Comparison of ENCODE assay signal across 28 cellular contexts in the genomic region with DNA sequence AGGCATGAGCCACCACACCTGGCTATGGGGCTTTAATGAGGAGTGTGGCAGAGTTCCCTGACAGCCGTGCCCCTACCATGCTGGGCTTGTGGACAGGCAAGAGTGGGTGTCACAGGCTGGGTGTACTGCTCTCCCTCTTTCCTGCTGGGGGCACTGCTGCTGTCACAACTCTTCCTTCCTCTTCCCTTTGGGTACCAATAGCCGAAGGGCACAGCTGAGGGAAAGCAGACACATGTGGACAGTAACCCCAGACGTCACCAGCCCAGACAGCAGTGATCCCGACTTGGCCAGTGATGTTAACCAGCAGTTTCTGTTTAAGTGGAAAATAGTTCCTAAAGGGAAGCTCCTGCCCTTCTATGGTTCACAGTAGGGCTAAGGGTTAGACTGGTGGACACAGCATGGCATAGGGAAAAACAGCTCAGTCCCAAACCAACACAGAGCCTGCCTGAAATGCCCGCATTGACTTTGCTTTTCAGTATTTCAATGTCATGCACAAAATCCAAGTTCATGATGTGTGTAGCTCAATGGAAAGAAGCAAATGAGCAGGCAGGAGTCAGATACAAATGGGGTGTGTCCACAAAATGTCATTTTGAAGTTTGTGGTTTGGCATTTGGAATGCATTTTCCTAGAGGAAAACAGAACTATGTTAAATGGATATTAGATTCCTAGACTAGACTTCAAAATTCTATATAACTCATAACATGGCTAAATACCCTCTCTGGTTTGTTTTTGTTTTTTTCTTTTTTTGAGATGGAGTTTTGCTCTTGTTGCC. TPM values are rescaled to one million over a fixed set of nuclear protein-coding genes. Genes with fewer than 3 reads are reported as not detected.
DNase-seq lines count a peak whose midpoint lies in the region; ATAC-seq, FAIRE-seq and TF ChIP-seq lines count a peak whose summit lies in the region.
"Had no signal": no experiment of that assay in that cellular context is flagged by ENCODE, and none has a peak within 500 bp of the region (broad histone marks: within the 10 kb centered on the region; RNA-seq: fewer than 3 reads in every experiment).

No MANE protein-coding gene starts in this region.

- H3K4me1 ChIP-seq in upper lobe of right lung = no peaks in the 10 kb centered on the region
- H3K4me1 ChIP-seq: upper lobe of left lung had no signal

- TF ChIP-seq CTCF in upper lobe of right lung (IDR thresholded peaks at IDR 0.05) = no peak

- H3K4me3 ChIP-seq in upper lobe of right lung = no peak overlapping the region
- H3K4me3 ChIP-seq: lung, upper lobe of left lung had no signal

- DNase-seq in GM12891 (ENCODE audit: insufficient read length, low spot score) = no peak
- DNase-seq in RPMI7951 (ENCODE audit: low read depth) = peak; percentile 40
- peak; percentile 61 for DNase-seq in fibroblast of peridontal ligament (ENCODE audit: extremely low read depth)
- DNase-seq in upper lobe of right lung = no peak
- no peak for DNase-seq in stimulated activated naive CD8-positive, alpha-beta T cell treated with anti-CD3 and anti-CD28 coated beads, Interleukin-15, Interleukin-2, amounts not matched to agents 100 U/mL and 50 U/mL, for 24 hours
- DNase-seq in SK-N-DZ (ENCODE audit: low spot score) = no peak
- DNase-seq: activated CD4-positive, alpha-beta T cell treated with anti-CD3 and anti-CD28 coated beads, Interleukin-2, amount 50 U/mL, for 1 hour; activated CD8-positive, alpha-beta memory T cell treated with anti-CD3 and anti-CD28 coated beads, Interleukin-2, amount 10 ng/mL, durations not matched to agents 7 days and 5 days; activated naive CD4-positive, alpha-beta T cell treated with anti-CD3 and anti-CD28 coated beads for 36 hours; brain microvascular endothelial cell; CD8-positive, alpha-beta T cell; DMS 273 treated with DMSO at 0.1 percent for 48 hours; effector CD4-positive, alpha-beta T cell; foreskin melanocyte; HFFc6; kidney glomerular epithelial cell; NCI-H146; NCI-H2107; NCI-H446 treated with DMSO at 0.1 percent for 48 hours; stimulated activated CD4-positive, alpha-beta T cell treated with anti-CD3 and anti-CD28 coated beads, Interleukin-4, amount 100 ng/mL, for 4 hours; T-helper 9 cell had no signal

- no peak overlapping the region for H3K27ac ChIP-seq in upper lobe of right lung
- H3K27ac ChIP-seq: brain microvascular endothelial cell, epithelial cell of prostate, KMS-11, upper lobe of left lung had no signal

- H3K27me3 ChIP-seq in upper lobe of right lung = no peaks in the 10 kb centered on the region
- H3K27me3 ChIP-seq: brain microvascular endothelial cell, upper lobe of left lung had no signal

- H3K9me3 ChIP-seq in upper lobe of right lung = no peaks in the 10 kb centered on the region
- H3K9me3 ChIP-seq: upper lobe of left lung had no signal

- H3K36me3 ChIP-seq in upper lobe of right lung = no peaks in the 10 kb centered on the region
- H3K36me3 ChIP-seq: brain microvascular endothelial cell, upper lobe of left lung had no signal

- no peak for TF ChIP-seq POLR2A in GM12891 (IDR thresholded peaks at IDR 0.05; ENCODE audit: low read depth, low read length)

- intact Hi-C loops in upper lobe of right lung (cut with DNase I) = no loop called here

- ATAC-seq in upper lobe of right lung = peak; percentile 84
- ATAC-seq in stimulated activated naive CD8-positive, alpha-beta T cell treated with anti-CD3 and anti-CD28 coated beads, Interleukin-15, Interleukin-2, amounts not matched to agents 100 U/mL and 50 U/mL, for 24 hours = no peak
- ATAC-seq in GM21717 (IDR thresholded peaks at IDR 0.05; ENCODE audit: unreplicated experiment) = no peak
- ATAC-seq: activated CD8-positive, alpha-beta memory T cell treated with anti-CD3 and anti-CD28 coated beads, Interleukin-2, amount 10 ng/mL, durations not matched to agents 7 days and 5 days; CD8-positive, alpha-beta T cell; stimulated activated memory B cell treated with anti-CD40 and anti-IgM and Interleukin-4, amounts not matched to agents 10 μg/mL and 1 μg/mL and 100 μg/mL, for 72 hours; WTC11 had no signal

- FAIRE-seq in GM12891 (lab: Jason Lieb, UNC) = peak; percentile 64

TF ChIP-seq in GM12891, 5 proteins besides CTCF, POLR2A, EP300 and RAD21:
- TF ChIP-seq TAF1 (IDR thresholded peaks at IDR 0.05; ENCODE audit: low read depth, low read length) = no peak

RNA-seq across cellular contexts. Expression of gene DDX3X, which starts 24.9 kb away (rescaled TPM):
- polyA plus RNA-seq in GM12891 (2012; ENCODE audit: low read depth, missing spikeins) = 97.4 TPM
- total RNA-seq in RPMI7951 (2014; rRNA removed; shearing (Covaris generic)) = 168 and 210 TPM in 2 replicates
- 234 TPM for total RNA-seq in upper lobe of right lung
- 106 and 112 TPM in 2 replicates for polyA plus RNA-seq in SK-N-DZ (2014; cell fraction: cytosol; rRNA removed)
- 120 and 149 TPM in 2 replicates for polyA plus RNA-seq in SK-N-DZ (2014; cell fraction: nucleus; rRNA removed)

Comparison
In these comparisons a context has a peak if more than half of its experiments do, and no peak if none do; other contexts are left out.
1. DNase-seq: peak in RPMI7951 (single experiment) and fibroblast of peridontal ligament (single experiment); none in GM12891 (single experiment), upper lobe of right lung (single experiment), stimulated activated naive CD8-positive, alpha-beta T cell treated with anti-CD3 and anti-CD28 coated beads, Interleukin-15, Interleukin-2, amounts not matched to agents 100 U/mL and 50 U/mL, for 24 hours (single experiment) and SK-N-DZ (single experiment).